35 cellular contexts compared by ENCODE assay signal in the genomic region with DNA sequence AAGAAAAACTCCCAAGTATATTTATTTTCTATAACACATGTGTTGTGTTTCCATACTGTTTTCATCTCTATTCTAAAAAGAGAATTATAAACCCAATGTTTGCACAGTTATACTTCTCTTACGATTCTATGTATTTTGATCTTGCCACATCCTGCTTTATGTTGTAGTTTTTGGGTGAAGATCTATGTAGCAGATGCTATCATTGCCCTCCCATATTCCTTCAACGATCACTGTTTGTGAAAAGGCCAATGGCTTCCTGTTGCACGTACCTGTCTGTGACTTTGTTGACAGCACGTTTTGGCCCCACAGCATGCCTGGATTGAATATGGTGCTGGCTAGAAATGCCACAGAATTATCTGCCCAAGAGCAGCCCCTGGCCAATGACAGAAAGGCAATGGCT.
"Had no signal": no experiment of that assay in that cellular context is flagged by ENCODE, and none has a peak within 500 bp of the region (broad histone marks: within the 10 kb centered on the region; RNA-seq: fewer than 3 reads in every experiment).

No MANE protein-coding gene starts in this region.

- H3K9me3 Mint-ChIP-seq: activated B cell treated with CpG ODN at 0.5 μM for 24 hours; activated CD4-positive, alpha-beta memory T cell treated with anti-CD3 and anti-CD28 coated beads for 36 hours; activated naive CD4-positive, alpha-beta T cell treated with anti-CD3 and anti-CD28 coated beads for 36 hours; activated T-cell treated with anti-CD3 and anti-CD28 coated beads, Interleukin-2, amount 50 U/mL, for 72 hours; activated T-helper 17 cell treated with anti-CD3 and anti-CD28 coated beads, Interleukin-2, amount 50 U/mL, for 72 hours; central memory CD8-positive, alpha-beta T cell; T-cell had no signal

- H3K27ac ChIP-seq: ascending aorta, cardiac muscle cell, PC-9, RWPE1, VCaP had no signal

- ATAC-seq: activated T-cell treated with anti-CD3 and anti-CD28 coated beads, Interleukin-2, amount 50 U/mL, for 72 hours; activated T-helper 17 cell treated with anti-CD3 and anti-CD28 coated beads, Interleukin-2, amount 50 U/mL, for 72 hours; Right ventricle myocardium inferior; SK-N-SH treated with all-trans-retinoic acid at 6 μM for 48 hours; T-helper 17 cell had no signal

- H3K4me1 ChIP-seq: ascending aorta had no signal

- H3K4me1 Mint-ChIP-seq: activated B cell treated with CpG ODN at 0.5 μM for 24 hours; activated T-helper 17 cell treated with anti-CD3 and anti-CD28 coated beads, Interleukin-2, amount 50 U/mL, for 72 hours; central memory CD8-positive, alpha-beta T cell had no signal

- DNase-seq: activated B cell treated with CpG ODN at 0.5 μM for 24 hours; activated CD4-positive, alpha-beta memory T cell treated with anti-CD3 and anti-CD28 coated beads for 36 hours; activated CD4-positive, alpha-beta T cell treated with anti-CD3 and anti-CD28 coated beads, Interleukin-2, amount 50 U/mL, for 1 hour; activated CD4-positive, CD25-positive, alpha-beta regulatory T cell treated with anti-CD3 and anti-CD28 coated beads, Interleukin-2, amount 50 U/mL, for 72 hours; activated gamma-delta T cell; activated naive CD4-positive, alpha-beta T cell treated with anti-CD3 and anti-CD28 coated beads for 36 hours; activated T-cell treated with anti-CD3 and anti-CD28 coated beads, Interleukin-2, amount 50 U/mL, for 1 hour; activated T-cell treated with anti-CD3 and anti-CD28 coated beads, Interleukin-2, amount 50 U/mL, for 72 hours; amygdala; Kasumi-1; KBM-7; MM.1S; MV-4-11; NCI-H1092; NCI-H1436 treated with DMSO at 0.1 percent for 48 hours; NCI-H1694 treated with DMSO at 0.1 percent for 48 hours; NCI-H2029; NCI-H345; NCI-H524 treated with DMSO at 0.1 percent for 48 hours; NK-92 treated with Interleukin-12 subunit alpha and Interleukin-12 subunit beta, amount 100 ng/mL, for 24 hours; PC-9; SIG-M5; T-cell; T-helper 17 cell; T-helper 9 cell had no signal

- H3K27me3 Mint-ChIP-seq: activated B cell treated with CpG ODN at 0.5 μM for 24 hours; activated CD4-positive, alpha-beta memory T cell treated with anti-CD3 and anti-CD28 coated beads for 36 hours; activated naive CD8-positive, alpha-beta T cell; activated T-helper 17 cell treated with anti-CD3 and anti-CD28 coated beads, Interleukin-2, amount 50 U/mL, for 72 hours; central memory CD8-positive, alpha-beta T cell; T-cell; T-helper 17 cell had no signal

- FAIRE-seq: RCC 7860 had no signal

- H3K36me3 Mint-ChIP-seq: activated CD4-positive, alpha-beta memory T cell treated with anti-CD3 and anti-CD28 coated beads for 36 hours had no signal

- H3K27me3 ChIP-seq: ascending aorta, cardiac muscle cell had no signal

- H2AFZ ChIP-seq: PC-9 had no signal

- H3K36me3 ChIP-seq: ascending aorta, cardiac muscle cell had no signal

- H3K4me3 Mint-ChIP-seq: activated B cell treated with CpG ODN at 0.5 μM for 24 hours; activated CD4-positive, alpha-beta memory T cell treated with anti-CD3 and anti-CD28 coated beads for 36 hours; activated naive CD4-positive, alpha-beta T cell treated with anti-CD3 and anti-CD28 coated beads for 36 hours; activated naive CD8-positive, alpha-beta T cell; activated T-cell treated with anti-CD3 and anti-CD28 coated beads, Interleukin-2, amount 50 U/mL, for 72 hours; activated T-helper 17 cell treated with anti-CD3 and anti-CD28 coated beads, Interleukin-2, amount 50 U/mL, for 72 hours; central memory CD8-positive, alpha-beta T cell; T-cell; T-helper 17 cell had no signal

- H3K27ac Mint-ChIP-seq: activated B cell treated with CpG ODN at 0.5 μM for 24 hours; activated CD4-positive, alpha-beta memory T cell treated with anti-CD3 and anti-CD28 coated beads for 36 hours; activated naive CD4-positive, alpha-beta T cell treated with anti-CD3 and anti-CD28 coated beads for 36 hours; activated naive CD8-positive, alpha-beta T cell; activated T-cell treated with anti-CD3 and anti-CD28 coated beads, Interleukin-2, amount 50 U/mL, for 72 hours; activated T-helper 17 cell treated with anti-CD3 and anti-CD28 coated beads, Interleukin-2, amount 50 U/mL, for 72 hours; T-cell; T-helper 17 cell had no signal

- H3K9me3 ChIP-seq: ascending aorta had no signal

- H3K4me3 ChIP-seq: ascending aorta, cardiac muscle cell, PC-9 had no signal

- H3K4me2 ChIP-seq: PC-9 had no signal
